ENCODE assay signal across 9 cellular contexts in genomic region chr6:26553264-26553738, GRCh38. TPM values are rescaled to one million over a fixed set of nuclear protein-coding genes. Genes with fewer than 3 reads are reported as not detected.
DNase-seq lines count a peak whose midpoint lies in the region; ATAC-seq and TF ChIP-seq lines count a peak whose summit lies in the region.
"Had no signal": no experiment of that assay in that cellular context is flagged by ENCODE, and none has a peak within 500 bp of the region (broad histone marks: within the 10 kb centered on the region; RNA-seq: fewer than 3 reads in every experiment).

No MANE protein-coding gene starts in this region.

- no peaks in the 10 kb centered on the region for H3K36me3 Mint-ChIP-seq in activated naive CD4-positive, alpha-beta T cell treated with anti-CD3 and anti-CD28 coated beads, Interleukin-2, amount 50 U/mL, for 72 hours

- H3K4me3 ChIP-seq in SK-N-MC (peak overlapping the region; percentile 87), upper lobe of left lung (peak overlapping the region; percentile 41 to 59 (median 48))

- H3K27ac Mint-ChIP-seq in activated naive CD4-positive, alpha-beta T cell treated with anti-CD3 and anti-CD28 coated beads, Interleukin-2, amount 50 U/mL, for 72 hours = no peak overlapping the region

- H3K9me3 ChIP-seq in SK-N-MC (ENCODE audit: low read depth, low read length) = no peaks in the 10 kb centered on the region
- H3K9me3 ChIP-seq in upper lobe of left lung = no peaks in the 10 kb centered on the region

- H3K9ac ChIP-seq in SK-N-MC (ENCODE audit: insufficient read length) = peak overlapping the region; percentile 75

- H3K9me3 Mint-ChIP-seq in activated naive CD4-positive, alpha-beta T cell treated with anti-CD3 and anti-CD28 coated beads, Interleukin-2, amount 50 U/mL, for 72 hours = no peaks in the 10 kb centered on the region

- H3K27me3 ChIP-seq in upper lobe of left lung = no peaks in the 10 kb centered on the region

- H3K27ac ChIP-seq in SK-N-MC = peak overlapping the region; percentile 94
- peak overlapping the region; percentile 62 to 84 (median 64) for H3K27ac ChIP-seq in upper lobe of left lung

- TF ChIP-seq CTCF in upper lobe of left lung (IDR thresholded peaks at IDR 0.05) = no peak

- 1% methylated on average over 14 of the region's 14 CpGs for WGBS in upper lobe of left lung, 2 donors

- intact Hi-C loops in left cardiac atrium (cut with DNase I) = loop anchor here in 1 of 2 donors (2.0 kb wide), 1 partner anchor 32 kb away; no protein-coding TSS in a partner anchor
- intact Hi-C loops in posterior cingulate gyrus (cut with DNase I) = loop anchor here (1.0 to 10.0 kb wide), 3 partner anchors 15 to 238 kb away; partner anchors contain the start of gene HMGN4

- in situ Hi-C loops in Caki2 (cut with HindIII; ENCODE audit: low pct_unique_long_range_greater_than_20kb, low sequenced_read_pairs) = no loop called here

- ATAC-seq in GM21786 (IDR thresholded peaks at IDR 0.05; ENCODE audit: unreplicated experiment) = peak; percentile 36
- ATAC-seq in activated naive CD4-positive, alpha-beta T cell treated with anti-CD3 and anti-CD28 coated beads, Interleukin-2, amount 50 U/mL, for 72 hours = peak; percentile 68
- ATAC-seq in left cardiac atrium = peak; percentile 72 to 82
- peak; percentile 81 to 86 for ATAC-seq in upper lobe of left lung (ENCODE audit: low FRiP score in 2 of 2)

- no peak for TF ChIP-seq EP300 in upper lobe of left lung (IDR thresholded peaks at IDR 0.05)

- H3K4me1 ChIP-seq in upper lobe of left lung = peaks cover 15 to 24% (median 22%) of the 10 kb centered on the region in 4 donors

- TF ChIP-seq POLR2A in upper lobe of left lung (IDR thresholded peaks at IDR 0.05) = no peak

- H3K36me3 ChIP-seq in SK-N-MC (ENCODE audit: insufficient read depth, low read length) (no peaks in the 10 kb centered on the region), upper lobe of left lung (no peaks in the 10 kb centered on the region)

- DNase-seq in Caki2 (ENCODE audit: low read depth) = peak; percentile 76
- DNase-seq in NAMALWA (ENCODE audit: low spot score) = peak; percentile 88
- DNase-seq in SK-N-MC (ENCODE audit: low read depth, low spot score) = peak; percentile 83
- DNase-seq in activated naive CD4-positive, alpha-beta T cell treated with anti-CD3 and anti-CD28 coated beads, Interleukin-2, amount 50 U/mL, for 72 hours (ENCODE audit: low spot score in 2 of 2) = peak; percentile 77 to 86
- peak; percentile 73 for DNase-seq in left cardiac atrium
- DNase-seq in posterior cingulate gyrus = peak; percentile 63 to 95 (median 76)
- DNase-seq in upper lobe of left lung = peak in 1 of 2 donors; percentile 65

RNA-seq across cellular contexts. Expression of gene HMGN4, which starts 15.1 kb away (rescaled TPM):
- 136 and 165 TPM in 2 replicates for total RNA-seq in Caki2 (2014; rRNA removed; shearing (Covaris generic); ENCODE audit: low replicate concordance)
- 10 to 100 TPM; 87.0 to 98.0 TPM for total RNA-seq in activated naive CD4-positive, alpha-beta T cell treated with anti-CD3 and anti-CD28 coated beads, Interleukin-2, amount 50 U/mL, for 72 hours
- total RNA-seq in left cardiac atrium = 10 to 100 TPM; 29.4 to 38.6 TPM
- total RNA-seq in upper lobe of left lung = 10 to 100 TPM; 35.6 to 76.7 (median 45.5) TPM

RNA-seq across cellular contexts. Expression of gene ABT1, which starts 43.5 kb away (rescaled TPM):
- total RNA-seq in Caki2 (2014; rRNA removed; shearing (Covaris generic); ENCODE audit: low replicate concordance) = 24.0 and 36.6 TPM in 2 replicates
- total RNA-seq in activated naive CD4-positive, alpha-beta T cell treated with anti-CD3 and anti-CD28 coated beads, Interleukin-2, amount 50 U/mL, for 72 hours = 10 to 100 TPM; 20.3 to 28.2 TPM
- 10 to 100 TPM in 1 of 2 donors, 1 to 10 TPM in 1; 8.2 to 10.7 TPM for total RNA-seq in left cardiac atrium
- total RNA-seq in upper lobe of left lung = 10 to 100 TPM in 4 of 6 donors, 1 to 10 TPM in 2; 6.3 to 22.5 (median 15.4) TPM

RNA-seq across cellular contexts. Expression of gene BTN1A1, which starts 53.2 kb away (rescaled TPM):
- total RNA-seq in Caki2 (2014; rRNA removed; shearing (Covaris generic); ENCODE audit: low replicate concordance) = 0.47 TPM in 1 of 2 replicates, not detected in the other
- total RNA-seq in activated naive CD4-positive, alpha-beta T cell treated with anti-CD3 and anti-CD28 coated beads, Interleukin-2, amount 50 U/mL, for 72 hours = under 1 TPM in 1 of 2 donors, not detected in 1; 0.16 TPM
- total RNA-seq in left cardiac atrium = not detected
- not detected for total RNA-seq in upper lobe of left lung
- total RNA-seq: NCI-H460 had no signal
